In the genomic region with DNA sequence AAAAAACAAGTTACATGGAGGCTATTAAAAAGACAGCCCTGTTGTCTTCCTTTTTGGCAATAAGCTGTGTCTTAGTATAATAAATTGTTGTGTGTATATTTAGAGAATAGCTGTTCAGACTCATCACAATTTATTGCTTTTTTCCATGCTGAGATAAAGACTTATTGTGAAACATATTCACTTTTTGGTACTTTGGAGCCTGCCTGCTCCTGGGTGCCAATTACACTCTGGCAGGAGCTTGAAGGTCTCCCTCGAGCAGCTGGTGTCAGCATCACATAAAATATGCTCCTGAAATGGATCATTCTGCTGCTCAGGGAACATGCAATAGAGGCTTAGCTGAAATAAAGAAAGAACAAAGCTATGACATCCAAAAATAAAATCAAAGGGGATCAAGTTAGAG, we compare ENCODE assay signal across 29 cellular contexts.
A peak's percentile ranks its signal among the peaks of the same experiment; 100 is the strongest.
DNase-seq lines count a peak whose midpoint lies in the region; TF ChIP-seq lines count a peak whose summit lies in the region.
"Had no signal": no experiment of that assay in that cellular context is flagged by ENCODE, and none has a peak within 500 bp of the region (broad histone marks: within the 10 kb centered on the region; RNA-seq: fewer than 3 reads in every experiment).

No MANE protein-coding gene starts in this region.

- no peaks in the 10 kb centered on the region for H3K9me3 ChIP-seq in uterus
- H3K9me3 ChIP-seq: breast epithelium, colonic mucosa, neutrophil, thoracic aorta had no signal

- POLR2A ChIA-PET in activated CD4-positive, alpha-beta memory T cell treated with anti-CD3 and anti-CD28 coated beads for 36 hours (lab: Charles Lee) = no interaction called here

- no peak for TF ChIP-seq POLR2A in uterus (IDR thresholded peaks at IDR 0.05)

- H3K4me3 ChIP-seq in astrocyte of the spinal cord (ENCODE audit: low read depth, low read length) (no peak overlapping the region), uterus (no peak overlapping the region)
- H3K4me3 ChIP-seq: breast epithelium, colonic mucosa, GM12878, thoracic aorta had no signal

- no peaks in the 10 kb centered on the region for H3K4me1 Mint-ChIP-seq in activated CD4-positive, alpha-beta memory T cell treated with anti-CD3 and anti-CD28 coated beads for 36 hours (ENCODE audit: low read depth)
- H3K4me1 Mint-ChIP-seq: activated naive CD8-positive, alpha-beta T cell treated with anti-CD3 and anti-CD28 coated beads, Interleukin-2, amount 50 U/mL, for 24 hours had no signal

- no peaks in the 10 kb centered on the region for H3K27me3 ChIP-seq in uterus
- H3K27me3 ChIP-seq: breast epithelium, colonic mucosa, neutrophil had no signal

- H3K4me1 ChIP-seq in uterus = peaks cover 3 to 4% of the 10 kb centered on the region in 2 donors
- H3K4me1 ChIP-seq: colonic mucosa had no signal

- intact Hi-C loops in uterus (cut with DNase I; ENCODE audit: low total_unique reads) = no loop called here
- intact Hi-C loops in activated CD4-positive, alpha-beta memory T cell treated with anti-CD3 and anti-CD28 coated beads for 36 hours (cut with micrococcal nuclease) = no loop called here

- DNase-seq in GM04504 (ENCODE audit: low read depth) (peak; percentile 56), astrocyte of the spinal cord (ENCODE audit: low read depth, low spot score) (peak; percentile 9), myocyte (ENCODE audit: low read depth) (peak; percentile 64), uterus (peak; percentile 57 to 62), activated gamma-delta T cell (lab: John Stamatoyannopoulos, UW) (no peak)
- no peak for DNase-seq in stimulated activated CD4-positive, alpha-beta T cell treated with anti-CD3 and anti-CD28 coated beads, Interleukin-4, amount 100 ng/mL, for 24 hours
- DNase-seq in activated CD4-positive, alpha-beta memory T cell treated with anti-CD3 and anti-CD28 coated beads for 36 hours = no peak
- DNase-seq: activated CD8-positive, alpha-beta memory T cell treated with anti-CD3 and anti-CD28 coated beads for 24 hours; activated gamma-delta T cell treated with Interleukin-2 at 50 U/mL for 16 hours; activated naive CD8-positive, alpha-beta T cell treated with anti-CD3 and anti-CD28 coated beads, Interleukin-2, amount 50 U/mL, for 24 hours; activated T-cell treated with anti-CD3 and anti-CD28 coated beads, Interleukin-2, amount 50 U/mL, for 1 hour; AML-193; CD8-positive, alpha-beta T cell; colonic mucosa; effector memory CD4-positive, alpha-beta T cell; erythroblast; H7; Kasumi-1; NCI-H1694 treated with DMSO at 0.1 percent for 48 hours; NCI-H69; retina; RPMI8226; stimulated activated CD4-positive, alpha-beta T cell treated with anti-CD3 and anti-CD28 coated beads, Interleukin-4, amount 100 ng/mL, for 1 hour; stimulated activated naive CD4-positive, alpha-beta T cell treated with Interleukin-2 at 50 U/mL for 16 hours; T-helper 2 cell had no signal

- H3K36me3 ChIP-seq in uterus = no peaks in the 10 kb centered on the region
- H3K36me3 ChIP-seq: breast epithelium, colonic mucosa, neutrophil, thoracic aorta had no signal

- no peaks in the 10 kb centered on the region for H3K36me3 Mint-ChIP-seq in activated CD4-positive, alpha-beta memory T cell treated with anti-CD3 and anti-CD28 coated beads for 36 hours
- H3K36me3 Mint-ChIP-seq: CD8-positive, alpha-beta T cell had no signal

- peak overlapping the region in 1 of 2 donors; percentile 43 for H3K27ac ChIP-seq in uterus
- H3K27ac ChIP-seq: breast epithelium, colonic mucosa, neutrophil, thoracic aorta had no signal

- H3K9me3 Mint-ChIP-seq in activated CD4-positive, alpha-beta memory T cell treated with anti-CD3 and anti-CD28 coated beads for 36 hours = no peaks in the 10 kb centered on the region
- H3K9me3 Mint-ChIP-seq: CD8-positive, alpha-beta T cell had no signal

- in situ Hi-C loops in astrocyte of the spinal cord (cut with HindIII; ENCODE audit: low sequenced_read_pairs) = no loop called here

- CTCF ChIA-PET in activated CD4-positive, alpha-beta memory T cell treated with anti-CD3 and anti-CD28 coated beads for 36 hours (lab: Charles Lee) = interaction anchor here (0.7 kb wide), 1 partner anchor 200 kb away, joined by 3 read pairs; no protein-coding TSS in a partner anchor

- no peak overlapping the region for H3K27ac Mint-ChIP-seq in activated CD4-positive, alpha-beta memory T cell treated with anti-CD3 and anti-CD28 coated beads for 36 hours
- H3K27ac Mint-ChIP-seq: activated naive CD8-positive, alpha-beta T cell treated with anti-CD3 and anti-CD28 coated beads, Interleukin-2, amount 50 U/mL, for 24 hours; CD8-positive, alpha-beta T cell had no signal

- no peak overlapping the region for H3K4me3 Mint-ChIP-seq in activated CD4-positive, alpha-beta memory T cell treated with anti-CD3 and anti-CD28 coated beads for 36 hours
- H3K4me3 Mint-ChIP-seq: activated naive CD8-positive, alpha-beta T cell treated with anti-CD3 and anti-CD28 coated beads, Interleukin-2, amount 50 U/mL, for 24 hours; CD8-positive, alpha-beta T cell had no signal

- H3K27me3 Mint-ChIP-seq in activated CD4-positive, alpha-beta memory T cell treated with anti-CD3 and anti-CD28 coated beads for 36 hours = no peaks in the 10 kb centered on the region

- TF ChIP-seq CTCF in astrocyte of the spinal cord (IDR thresholded peaks at IDR 0.05; ENCODE audit: low read depth, low read length) (no peak), uterus (IDR thresholded peaks at IDR 0.05) (no peak)

Comparison
In these comparisons a context has a peak if more than half of its experiments do, and no peak if none do; other contexts are left out.
1. DNase-seq: peak in GM04504 (single experiment), astrocyte of the spinal cord (single experiment), myocyte (single experiment) and uterus (2 of 2); none in activated gamma-delta T cell (single experiment), stimulated activated CD4-positive, alpha-beta T cell treated with anti-CD3 and anti-CD28 coated beads, Interleukin-4, amount 100 ng/mL, for 24 hours (single experiment) and activated CD4-positive, alpha-beta memory T cell treated with anti-CD3 and anti-CD28 coated beads for 36 hours (single experiment).